22 cellular contexts compared by ENCODE assay signal in genomic region chr2:197614532-197614931, GRCh38.
DNase-seq lines count a peak whose midpoint lies in the region; ATAC-seq and TF ChIP-seq lines count a peak whose summit lies in the region.
"Had no signal": no experiment of that assay in that cellular context is flagged by ENCODE, and none has a peak within 500 bp of the region (broad histone marks: within the 10 kb centered on the region; RNA-seq: fewer than 3 reads in every experiment).

No MANE protein-coding gene starts in this region.

- peak overlapping the region in 45 of 59 donors; percentile 1 to 88 (median 68) for H3K27ac ChIP-seq in dorsolateral prefrontal cortex
- H3K27ac ChIP-seq: SK-N-MC, thoracic aorta had no signal

- H3K27me3 ChIP-seq in dorsolateral prefrontal cortex: no peaks in the 10 kb centered on the region

- no peaks in the 10 kb centered on the region for H3K4me1 Mint-ChIP-seq in nephron progenitor cell

- TF ChIP-seq CTCF in dorsolateral prefrontal cortex (IDR thresholded peaks at IDR 0.05 in 54 of 56, conservative IDR thresholded peaks at IDR 0.05 in 2 of 56; ENCODE audit: low read depth in 1 of 56, partially characterized antibody in 56 of 56): no peak
- no peak for TF ChIP-seq CTCF in nephron progenitor cell (IDR thresholded peaks at IDR 0.05)

- DNase-seq in NCI-H510A treated with DMSO at 0.1 percent for 48 hours (lab: John Stamatoyannopoulos, UW): peak; percentile 82
- DNase-seq in dorsolateral prefrontal cortex: no peak
- DNase-seq in nephron progenitor cell: no peak
- no peak for DNase-seq in NCI-H2227 (lab: John Stamatoyannopoulos, UW; ENCODE audit: unreplicated experiment)
- no peak for DNase-seq in H4 (ENCODE audit: low spot score)
- DNase-seq in stimulated activated naive CD4-positive, alpha-beta T cell (lab: John Stamatoyannopoulos, UW): no peak
- DNase-seq: activated effector memory CD4-positive, alpha-beta T cell treated with Interleukin-2 at 50 U/mL for 16 hours; foreskin fibroblast; GF-D8; H9; KBM-7; left ventricle myocardium superior; NCI-H1105 treated with DMSO at 0.1 percent for 48 hours; NCI-H226; posterior cingulate gyrus; stimulated activated CD4-positive, alpha-beta T cell treated with anti-CD3 and anti-CD28 coated beads, Interleukin-4, amount 100 ng/mL, for 4 hours; T-helper 9 cell had no signal

- H3K36me3 Mint-ChIP-seq in nephron progenitor cell (ENCODE audit: low read depth): peaks cover 81% of the 10 kb centered on the region

- H3K4me3 ChIP-seq in dorsolateral prefrontal cortex: no peak overlapping the region
- H3K4me3 ChIP-seq: SK-N-MC, smooth muscle cell, thoracic aorta had no signal

- intact Hi-C loops in dorsolateral prefrontal cortex (cut with DNase I): no loop called here

- ATAC-seq in GM18508 (IDR thresholded peaks at IDR 0.05; ENCODE audit: insufficient read depth, unreplicated experiment): peak; percentile 12
- ATAC-seq in GM18861 (IDR thresholded peaks at IDR 0.05; ENCODE audit: unreplicated experiment): no peak
- ATAC-seq: left ventricle myocardium superior had no signal

- peak overlapping the region; percentile 53 for H3K27ac Mint-ChIP-seq in nephron progenitor cell
- H3K27ac Mint-ChIP-seq: H9 had no signal

- peaks cover 20% of the 10 kb centered on the region for H3K9me3 Mint-ChIP-seq in nephron progenitor cell

- H3K4me3 Mint-ChIP-seq in nephron progenitor cell: no peak overlapping the region
- H3K4me3 Mint-ChIP-seq: H9 had no signal

- H3K27me3 Mint-ChIP-seq in nephron progenitor cell (ENCODE audit: low read depth, poor library complexity): peaks cover 3% of the 10 kb centered on the region
